8 cellular contexts compared by ENCODE assay signal in genomic region chr17:80477647-80478478, GRCh38. TPM values are rescaled to one million over a fixed set of nuclear protein-coding genes. Genes with fewer than 3 reads are reported as not detected.
A peak's percentile ranks its signal among the peaks of the same experiment; 100 is the strongest.
DNase-seq lines count a peak whose midpoint lies in the region; ATAC-seq and TF ChIP-seq lines count a peak whose summit lies in the region.

No MANE protein-coding gene starts in this region.

- peak overlapping the region; percentile 56 for H2AFZ ChIP-seq in mammary epithelial cell (ENCODE audit: low read depth, low read length)

- no peak for TF ChIP-seq RAD21 in liver (IDR thresholded peaks at IDR 0.05)

- H3K27ac ChIP-seq in mammary epithelial cell (ENCODE audit: insufficient read depth, low read depth, low read length), result no peak overlapping the region
- H3K27ac ChIP-seq in liver (ENCODE audit: low read depth in 1 of 2, low read length in 2 of 2), result no peak overlapping the region
- H3K27ac ChIP-seq in tibial artery, result no peak overlapping the region

- no peak for ATAC-seq in HG03439 (IDR thresholded peaks at IDR 0.05; ENCODE audit: unreplicated experiment)
- no peak for ATAC-seq in GM21423 (IDR thresholded peaks at IDR 0.05; ENCODE audit: unreplicated experiment)
- ATAC-seq in HG03520 (IDR thresholded peaks at IDR 0.05; ENCODE audit: unreplicated experiment), result no peak

- H3K27me3 ChIP-seq in mammary epithelial cell (ENCODE audit: insufficient read depth, low read length) (peaks cover 57% of the 10 kb centered on the region), liver (ENCODE audit: control insufficient read depth in 4 of 4, insufficient read depth in 4 of 4, low read length in 3 of 4) (peaks cover 0 to 20% (median 6%) of the 10 kb centered on the region in 4 donors), tibial artery (peaks cover 34 to 97% of the 10 kb centered on the region in 2 donors)

- H3K36me3 ChIP-seq in mammary epithelial cell (ENCODE audit: insufficient read depth, low read length), result no peaks in the 10 kb centered on the region
- H3K36me3 ChIP-seq in liver (ENCODE audit: control insufficient read depth in 4 of 4, insufficient read depth in 3 of 4, low read depth in 1 of 4, low read length in 3 of 4), result no peaks in the 10 kb centered on the region
- H3K36me3 ChIP-seq in tibial artery, result no peaks in the 10 kb centered on the region

- TF ChIP-seq CTCF in GM12874 (IDR thresholded peaks at IDR 0.05; ENCODE audit: insufficient read depth, low read depth, low read length), result 0 out of 2 replicates have a peak, but pooled peaks have one; percentile 14
- TF ChIP-seq CTCF in mammary epithelial cell (conservative IDR thresholded peaks at IDR 0.05 in 1 of 2, IDR thresholded peaks at IDR 0.05 in 1 of 2; ENCODE audit: extremely low read depth in 1 of 2, insufficient read depth in 1 of 2, low read depth in 1 of 2, low read length in 2 of 2), result peak; percentile 18 to 61
- TF ChIP-seq CTCF in liver (IDR thresholded peaks at IDR 0.05; ENCODE audit: low read depth, low read length, missing input control), result peak; percentile 26
- peak; percentile 12 to 17 for TF ChIP-seq CTCF in tibial artery (IDR thresholded peaks at IDR 0.05)

- WGBS in mammary epithelial cell (ENCODE audit: low coverage, missing lambda C conversion rate), result 3% methylated on average over 18 of the region's 103 CpGs
- WGBS in liver, result 5% methylated on average over 103 of the region's 103 CpGs

- no peak overlapping the region for H3K9ac ChIP-seq in mammary epithelial cell (ENCODE audit: insufficient read depth, low read length)
- no peak overlapping the region for H3K9ac ChIP-seq in liver (ENCODE audit: low read depth in 1 of 2, low read length in 2 of 2)

- in situ Hi-C loops in mammary epithelial cell (cut with MboI; ENCODE audit: low sequenced_read_pairs in 2 of 2), result loop anchor here in 1 of 2 donors (10.0 kb wide), 1 partner anchor 97 kb away; no protein-coding TSS in a partner anchor

- CTCF ChIA-PET in mammary epithelial cell (lab: Charles Lee; ENCODE audit: low non-redundant PET), result no interaction called here

- H4K20me1 ChIP-seq in mammary epithelial cell (ENCODE audit: insufficient read depth, low read length), result no peaks in the 10 kb centered on the region

- no TSS peak for BruUV-seq in mammary epithelial cell (replicated peaks; lab: Mats Ljungman, UMichigan)

- peak overlapping the region; percentile 85 for H3K4me2 ChIP-seq in mammary epithelial cell (ENCODE audit: insufficient read depth, low read depth, low read length)

- peak; percentile 54 for DNase-seq in NCI-H774 (lab: John Stamatoyannopoulos, UW)
- DNase-seq in mammary epithelial cell, result peak; percentile 35
- no peak for DNase-seq in tibial artery

- intact Hi-C loops in mammary epithelial cell (cut with micrococcal nuclease) (loop anchor here (1.0 to 10.0 kb wide), 2 partner anchors 97 to 357 kb away; no protein-coding TSS in a partner anchor), tibial artery (cut with DNase I; ENCODE audit: low total_unique reads) (no loop called here)

- H3K9me3 ChIP-seq in mammary epithelial cell (replicated peaks; ENCODE audit: insufficient read depth, low read length) (no peaks in the 10 kb centered on the region), liver (ENCODE audit: control insufficient read depth in 4 of 4, low read length in 3 of 4) (no peaks in the 10 kb centered on the region), tibial artery (no peaks in the 10 kb centered on the region)

- H3K4me3 ChIP-seq in mammary epithelial cell (replicated peaks in 1 of 3; ENCODE audit: insufficient read depth in 1 of 3, low read depth in 2 of 3, low read length in 3 of 3) (peak overlapping the region in 2 of 3 experiments; percentile 30), liver (ENCODE audit: low read depth in 1 of 3, low read length in 3 of 3) (peak overlapping the region in 1 of 3 donors; percentile 40), tibial artery (no peak overlapping the region)

- dilution Hi-C loops in mammary epithelial cell (cut with HindIII; ENCODE audit: low sequenced_read_pairs), result no loop called here

- no peaks in the 10 kb centered on the region for H3K79me2 ChIP-seq in mammary epithelial cell (ENCODE audit: insufficient read depth, low read length)

- H3K4me1 ChIP-seq in mammary epithelial cell (ENCODE audit: insufficient read depth, low read length) (peaks cover 33% of the 10 kb centered on the region), liver (ENCODE audit: control insufficient read depth in 4 of 4, insufficient read depth in 4 of 4, low read length in 3 of 4) (peaks cover 11 to 32% (median 24%) of the 10 kb centered on the region in 4 donors), tibial artery (peaks cover 4 to 55% (median 47%) of the 10 kb centered on the region in 4 donors)

TF ChIP-seq in liver, 16 proteins besides CTCF, POLR2A, EP300 and RAD21:
- TF ChIP-seq HNF4A (conservative IDR thresholded peaks at IDR 0.05) (no peak), REST (IDR thresholded peaks at IDR 0.05) (no peak), RXRA (IDR thresholded peaks at IDR 0.05) (no peak), ATF3 (IDR thresholded peaks at IDR 0.05) (no peak), NR2F2 (IDR thresholded peaks at IDR 0.05) (no peak), HNF4G (IDR thresholded peaks at IDR 0.05) (no peak), JUND (IDR thresholded peaks at IDR 0.05) (no peak), FOXA1 (IDR thresholded peaks at IDR 0.05) (no peak), SP1 (IDR thresholded peaks at IDR 0.05) (no peak), YY1 (IDR thresholded peaks at IDR 0.05) (no peak), TAF1 (conservative IDR thresholded peaks at IDR 0.05) (no peak), MAX (IDR thresholded peaks at IDR 0.05) (no peak), FOXA2 (IDR thresholded peaks at IDR 0.05) (no peak), GABPA (IDR thresholded peaks at IDR 0.05 in 1 of 2, conservative IDR thresholded peaks at IDR 0.05 in 1 of 2) (no peak)

RNA-seq across cellular contexts. Expression of gene NPTX1, which starts 1.5 kb away (rescaled TPM):
- total RNA-seq in mammary epithelial cell (under 1 TPM; 0.17 to 0.21 TPM), liver (under 1 TPM in 1 of 2 donors, not detected in 1; under 0.01 TPM)
- polyA plus RNA-seq in mammary epithelial cell (0.14 TPM), liver (not detected)
- not detected for polyA minus RNA-seq in mammary epithelial cell

Comparison
In these comparisons a context has a peak if more than half of its experiments do, and no peak if none do; other contexts are left out.
1. DNase-seq: peak in NCI-H774 (single experiment) and mammary epithelial cell (single experiment); none in tibial artery (0 of 2).
2. H3K4me3 ChIP-seq: peak in mammary epithelial cell (2 of 3); none in tibial artery (0 of 2).
3. Peak in every context shown above with its lines, with median percentiles within 50 percentile points of each other: CTCF ChIP-seq.